In genomic region chr16:66365588-66365987, GRCh38 we compare ENCODE assay signal across 12 cellular contexts. TPM values are rescaled to one million over a fixed set of nuclear protein-coding genes. Genes with fewer than 3 reads are reported as not detected.
DNase-seq lines count a peak whose midpoint lies in the region; ATAC-seq and TF ChIP-seq lines count a peak whose summit lies in the region.
"Had no signal": no experiment of that assay in that cellular context is flagged by ENCODE, and none has a peak within 500 bp of the region (broad histone marks: within the 10 kb centered on the region; RNA-seq: fewer than 3 reads in every experiment).

No MANE protein-coding gene starts in this region.

- peaks cover 78% of the 10 kb centered on the region for H3K4me1 Mint-ChIP-seq in endothelial cell (ENCODE audit: unreplicated experiment)

- H3K4me1 ChIP-seq in right lobe of liver (peaks cover 0 to 1% (median 0%) of the 10 kb centered on the region in 4 donors), tibial artery (peaks cover 0 to 36% (median 4%) of the 10 kb centered on the region in 4 donors)

- intact Hi-C loops in right lobe of liver (cut with DNase I) = no loop called here
- intact Hi-C loops in tibial artery (cut with DNase I; ENCODE audit: low total_unique reads) = no loop called here

- H3K27ac ChIP-seq in right lobe of liver (peak overlapping the region; percentile 40 to 82 (median 57)), tibial artery (peak overlapping the region in 1 of 2 donors; percentile 38)

- H3K36me3 ChIP-seq in right lobe of liver (no peaks in the 10 kb centered on the region), tibial artery (no peaks in the 10 kb centered on the region)

- TF ChIP-seq POLR2A in right lobe of liver (IDR thresholded peaks at IDR 0.05) = no peak

- peak; percentile 26 for DNase-seq in RPMI7951 (ENCODE audit: low read depth)
- DNase-seq in endothelial cell (ENCODE audit: low spot score) = no peak
- DNase-seq in right lobe of liver = peak in 1 of 3 donors; percentile 67
- peak; percentile 62 to 79 for DNase-seq in tibial artery
- DNase-seq in GF-D8 (lab: John Stamatoyannopoulos, UW) = no peak
- DNase-seq in SIG-M5 (lab: John Stamatoyannopoulos, UW) = no peak
- no peak for DNase-seq in NCI-H748 (lab: John Stamatoyannopoulos, UW; ENCODE audit: unreplicated experiment)

- TF ChIP-seq CTCF in endothelial cell (IDR thresholded peaks at IDR 0.05; ENCODE audit: unreplicated experiment) (no peak), right lobe of liver (IDR thresholded peaks at IDR 0.05) (no peak), tibial artery (IDR thresholded peaks at IDR 0.05) (no peak)

- peaks cover 40% of the 10 kb centered on the region for H3K27me3 Mint-ChIP-seq in endothelial cell (ENCODE audit: unreplicated experiment)

- peak overlapping the region; percentile 96 for H3K4me3 Mint-ChIP-seq in endothelial cell (ENCODE audit: unreplicated experiment)
- H3K4me3 Mint-ChIP-seq: activated naive CD8-positive, alpha-beta T cell; T-helper 2 cell treated with Interferon-gamma antibody and Interleukin-4, amounts not matched to agents 5 μg/mL and 100 μg/mL, for 36 hours had no signal

- H3K27me3 ChIP-seq in right lobe of liver (no peaks in the 10 kb centered on the region), tibial artery (peaks cover 0 to 44% of the 10 kb centered on the region in 2 donors)

- no peaks in the 10 kb centered on the region for H3K9me3 ChIP-seq in right lobe of liver
- no peaks in the 10 kb centered on the region for H3K9me3 ChIP-seq in tibial artery

- 44% methylated on average over 2 of the region's 3 CpGs for WGBS in right lobe of liver (ENCODE audit: insufficient coverage, low coverage, low lambda C conversion rate, missing lambda C conversion rate)

- ATAC-seq in right lobe of liver = peak; percentile 19 to 47 (median 34)
- ATAC-seq in HG02870 (IDR thresholded peaks at IDR 0.05; ENCODE audit: unreplicated experiment) = no peak

- H3K27ac Mint-ChIP-seq in endothelial cell (ENCODE audit: unreplicated experiment) = peak overlapping the region; percentile 99
- H3K27ac Mint-ChIP-seq: activated naive CD8-positive, alpha-beta T cell; T-helper 2 cell treated with Interferon-gamma antibody and Interleukin-4, amounts not matched to agents 5 μg/mL and 100 μg/mL, for 36 hours had no signal

- H3K4me3 ChIP-seq in right lobe of liver = no peak overlapping the region
- no peak overlapping the region for H3K4me3 ChIP-seq in tibial artery

- no peaks in the 10 kb centered on the region for H3K9me3 Mint-ChIP-seq in endothelial cell (ENCODE audit: unreplicated experiment)
- H3K9me3 Mint-ChIP-seq: T-helper 2 cell treated with Interferon-gamma antibody and Interleukin-4, amounts not matched to agents 5 μg/mL and 100 μg/mL, for 36 hours had no signal

- peaks cover 42% of the 10 kb centered on the region for H3K36me3 Mint-ChIP-seq in endothelial cell (ENCODE audit: low read depth, unreplicated experiment)
- H3K36me3 Mint-ChIP-seq: activated naive CD8-positive, alpha-beta T cell had no signal

RNA-seq across cellular contexts. Expression of gene CDH5, which starts 0.9 kb away (rescaled TPM):
- total RNA-seq in RPMI7951 (2014; rRNA removed; shearing (Covaris generic)) = under 0.01 TPM in 1 of 2 replicates, not detected in the other
- total RNA-seq in endothelial cell (ENCODE audit: unreplicated experiment) = 1,308 TPM
- 10 to 100 TPM in 5 of 6 experiments, 1 to 10 TPM in 1; 9.0 to 25.7 (median 15.4) TPM for total RNA-seq in right lobe of liver
- total RNA-seq: activated CD8-positive, alpha-beta memory T cell treated with anti-CD3 and anti-CD28 coated beads for 36 hours; H4 had no signal

Comparison
In these comparisons a context has a peak if more than half of its experiments do, and no peak if none do; other contexts are left out.
1. DNase-seq: peak in RPMI7951 (single experiment) and tibial artery (2 of 2); none in endothelial cell (single experiment), GF-D8 (single experiment), SIG-M5 (single experiment) and NCI-H748 (single experiment).
2. RNA of gene CDH5, which starts 0.9 kb away (total RNA-seq): 1,308 TPM in endothelial cell (single experiment); 9.0 to 25.7 TPM in right lobe of liver and under 0.01 TPM in RPMI7951; every median in the first group is over 10 times any median in the second.